In genomic region chr2:36362291-36362690, GRCh38 we compare ENCODE assay signal across 14 cellular contexts. TPM values are rescaled to one million over a fixed set of nuclear protein-coding genes. Genes with fewer than 3 reads are reported as not detected.
A peak's percentile ranks its signal among the peaks of the same experiment; 100 is the strongest.
DNase-seq lines count a peak whose midpoint lies in the region; ATAC-seq, FAIRE-seq and TF ChIP-seq lines count a peak whose summit lies in the region.
"Had no signal": no experiment of that assay in that cellular context is flagged by ENCODE, and none has a peak within 500 bp of the region (broad histone marks: within the 10 kb centered on the region; RNA-seq: fewer than 3 reads in every experiment).

No MANE protein-coding gene starts in this region.

- no peak overlapping the region for H2AFZ ChIP-seq in HepG2 (ENCODE audit: low read length)
- H2AFZ ChIP-seq in hepatocyte = no peak overlapping the region

- no peaks in the 10 kb centered on the region for H3K36me3 ChIP-seq in HepG2 (replicated peaks in 1 of 2; ENCODE audit: control insufficient read depth in 1 of 2, insufficient read depth in 2 of 2, low read length in 2 of 2)
- no peaks in the 10 kb centered on the region for H3K36me3 ChIP-seq in right lobe of liver
- peaks cover 10% of the 10 kb centered on the region for H3K36me3 ChIP-seq in brain microvascular endothelial cell (replicated peaks)
- no peaks in the 10 kb centered on the region for H3K36me3 ChIP-seq in hepatocyte (replicated peaks; ENCODE audit: insufficient read depth, low read depth)
- H3K36me3 ChIP-seq: SJCRH30 had no signal

- H3K9ac ChIP-seq in HepG2 (ENCODE audit: insufficient read depth, low read depth, low read length) = no peak overlapping the region; the same call in 1 of the 2 replicates

- H3K4me1 ChIP-seq in HepG2 (ENCODE audit: insufficient read depth, low read length) (peaks cover 80% of the 10 kb centered on the region), right lobe of liver (peaks cover 0 to 3% (median 0%) of the 10 kb centered on the region in 4 donors), hepatocyte (ENCODE audit: insufficient read depth) (peaks cover 23% of the 10 kb centered on the region)

- H3K36me3 Mint-ChIP-seq in activated CD8-positive, alpha-beta T cell treated with anti-CD3 and anti-CD28 coated beads for 36 hours (ENCODE audit: low read depth) = no peaks in the 10 kb centered on the region

- no TSS peak for BruUV-seq in HepG2 (replicated peaks; lab: Mats Ljungman, UMichigan)

- no peak for FAIRE-seq in HepG2 (lab: Jason Lieb, UNC)

- ATAC-seq in HepG2 (no peak), right lobe of liver (no peak)
- ATAC-seq in activated CD8-positive, alpha-beta T cell treated with anti-CD3 and anti-CD28 coated beads for 36 hours = no peak
- ATAC-seq: activated T-helper 17 cell treated with anti-CD3 and anti-CD28 coated beads, Interleukin-2, amount 50 U/mL, for 72 hours had no signal

- no peak for TF ChIP-seq RAD21 in HepG2 (CRISPR knock-in tag; IDR thresholded peaks at IDR 0.05)

- WGBS in HepG2 (ENCODE audit: low lambda C conversion rate) = 76% methylated on average over 3 of the region's 3 CpGs
- 73% methylated on average over 3 of the region's 3 CpGs for WGBS in right lobe of liver (ENCODE audit: insufficient coverage, low coverage, low lambda C conversion rate, missing lambda C conversion rate)
- WGBS in hepatocyte (ENCODE audit: low lambda C conversion rate, missing lambda C conversion rate) = 56% methylated on average over 3 of the region's 3 CpGs

- peak overlapping the region; percentile 1; the same call in 1 of the 2 replicates for H3K4me2 ChIP-seq in HepG2 (ENCODE audit: low read depth, low read length)
- no peak overlapping the region for H3K4me2 ChIP-seq in hepatocyte

- no peaks in the 10 kb centered on the region for H3K9me3 ChIP-seq in HepG2 (ENCODE audit: low read length)
- H3K9me3 ChIP-seq in right lobe of liver = no peaks in the 10 kb centered on the region
- H3K9me3 ChIP-seq in hepatocyte (ENCODE audit: low read depth) = no peaks in the 10 kb centered on the region
- H3K9me3 ChIP-seq: SJCRH30 had no signal

- no peak overlapping the region for H3K4me3 ChIP-seq in HepG2 (replicated peaks in 1 of 3; ENCODE audit: insufficient read depth in 1 of 3, low read depth in 2 of 3, low read length in 3 of 3)
- H3K4me3 ChIP-seq in right lobe of liver = no peak overlapping the region
- H3K4me3 ChIP-seq in brain microvascular endothelial cell (ENCODE audit: low read depth, low read length) = no peak overlapping the region
- no peak overlapping the region for H3K4me3 ChIP-seq in hepatocyte
- H3K4me3 ChIP-seq: SJCRH30 had no signal

- no peaks in the 10 kb centered on the region for H3K9me3 Mint-ChIP-seq in activated CD8-positive, alpha-beta T cell treated with anti-CD3 and anti-CD28 coated beads for 36 hours
- H3K9me3 Mint-ChIP-seq: activated T-helper 17 cell treated with anti-CD3 and anti-CD28 coated beads, Interleukin-2, amount 50 U/mL, for 72 hours had no signal

- H3K27ac ChIP-seq in HepG2 (ENCODE audit: extremely low read length, insufficient read depth, low read length) (no peak overlapping the region), right lobe of liver (no peak overlapping the region), brain microvascular endothelial cell (peak overlapping the region; percentile 64), hepatocyte (peak overlapping the region; percentile 55)
- H3K27ac ChIP-seq: SJCRH30 had no signal

- peaks cover 19% of the 10 kb centered on the region for H3K4me1 Mint-ChIP-seq in activated CD8-positive, alpha-beta T cell treated with anti-CD3 and anti-CD28 coated beads for 36 hours (ENCODE audit: low read depth)

- H3K79me2 ChIP-seq in HepG2 (ENCODE audit: insufficient read depth, low read length) (peaks cover 100% of the 10 kb centered on the region), hepatocyte (peaks cover 94% of the 10 kb centered on the region)

- in situ Hi-C loops in HepG2 (cut with HindIII; ENCODE audit: extremely low pct_ligation_motif_present, low pct_unique_long_range_greater_than_20kb) = no loop called here
- in situ Hi-C loops in brain microvascular endothelial cell (cut with HindIII; ENCODE audit: low pct_ligation_motif_present, low sequenced_read_pairs) = no loop called here

- H4K20me1 ChIP-seq in HepG2 (ENCODE audit: insufficient read depth, low read length) (peaks cover 80% of the 10 kb centered on the region), hepatocyte (ENCODE audit: insufficient read depth, poor library complexity, severe bottlenecking) (peaks cover 40% of the 10 kb centered on the region)

- no peaks in the 10 kb centered on the region for H3K9me2 ChIP-seq in hepatocyte (replicated peaks; ENCODE audit: insufficient read depth)

- H3K27ac Mint-ChIP-seq in activated CD8-positive, alpha-beta T cell treated with anti-CD3 and anti-CD28 coated beads for 36 hours = no peak overlapping the region
- H3K27ac Mint-ChIP-seq: activated T-helper 17 cell treated with anti-CD3 and anti-CD28 coated beads, Interleukin-2, amount 50 U/mL, for 72 hours had no signal

- H3K27me3 Mint-ChIP-seq in activated CD8-positive, alpha-beta T cell treated with anti-CD3 and anti-CD28 coated beads for 36 hours = peaks cover 44% of the 10 kb centered on the region

- no peak overlapping the region for H3K4me3 Mint-ChIP-seq in activated CD8-positive, alpha-beta T cell treated with anti-CD3 and anti-CD28 coated beads for 36 hours
- H3K4me3 Mint-ChIP-seq: activated T-helper 17 cell treated with anti-CD3 and anti-CD28 coated beads, Interleukin-2, amount 50 U/mL, for 72 hours had no signal

- DNase-seq in HepG2 (ENCODE audit: low spot score) = no peak
- DNase-seq in right lobe of liver = no peak
- DNase-seq in brain microvascular endothelial cell = peak; percentile 62
- DNase-seq in hepatocyte (ENCODE audit: low spot score) = no peak
- no peak for DNase-seq in stimulated activated naive CD4-positive, alpha-beta T cell treated with Interleukin-2 at 50 U/mL for 16 hours (lab: John Stamatoyannopoulos, UW)
- no peak for DNase-seq in DMS 273 treated with DMSO at 0.1 percent for 48 hours (lab: John Stamatoyannopoulos, UW)
- no peak for DNase-seq in activated CD8-positive, alpha-beta T cell treated with anti-CD3 and anti-CD28 coated beads for 36 hours
- DNase-seq in activated T-cell treated with anti-CD3 and anti-CD28 coated beads, Interleukin-2, amount 50 U/mL, for 48 hours = no peak
- DNase-seq: DMS79 treated with DMSO at 0.1 percent for 48 hours, hippocampal formation, midbrain, NCI-H524, SJCRH30 had no signal

- intact Hi-C loops in HepG2 (cut with micrococcal nuclease; ENCODE audit: unreplicated experiment) = no loop called here
- intact Hi-C loops in right lobe of liver (cut with DNase I) = no loop called here
- intact Hi-C loops in activated CD8-positive, alpha-beta T cell treated with anti-CD3 and anti-CD28 coated beads for 36 hours (cut with micrococcal nuclease) = no loop called here

- CTCF ChIA-PET in HepG2 (lab: Yijun Ruan, JAX; ENCODE audit: low intra/inter-chr PET ratio, low total read pairs) = no interaction called here
- CTCF ChIA-PET in activated CD8-positive, alpha-beta T cell treated with anti-CD3 and anti-CD28 coated beads for 36 hours (lab: Charles Lee) = interaction anchor here (1.2 to 1.5 kb wide), 2 partner anchors 9 to 12 kb away, joined by 3 read pairs; no protein-coding TSS in a partner anchor

- TF ChIP-seq CTCF in HepG2 (CRISPR knock-in tag; IDR thresholded peaks at IDR 0.05) (no peak), right lobe of liver (IDR thresholded peaks at IDR 0.05) (no peak), brain microvascular endothelial cell (IDR thresholded peaks at IDR 0.05; ENCODE audit: low read depth, low read length, missing control alignments) (no peak), hepatocyte (IDR thresholded peaks at IDR 0.05; ENCODE audit: poor library complexity) (no peak)
- no peak for TF ChIP-seq CTCF in activated CD8-positive, alpha-beta T cell treated with anti-CD3 and anti-CD28 coated beads for 36 hours (IDR thresholded peaks at IDR 0.05)

- no peaks in the 10 kb centered on the region; a peak in 1 of 5 replicates for H3K27me3 ChIP-seq in HepG2 (ENCODE audit: control insufficient read depth in 1 of 2, insufficient read depth in 2 of 2, low read length in 2 of 2)
- no peaks in the 10 kb centered on the region for H3K27me3 ChIP-seq in right lobe of liver
- H3K27me3 ChIP-seq in brain microvascular endothelial cell (replicated peaks) = no peaks in the 10 kb centered on the region
- no peaks in the 10 kb centered on the region for H3K27me3 ChIP-seq in hepatocyte
- H3K27me3 ChIP-seq: SJCRH30 had no signal

- POLR2A ChIA-PET in HepG2 (lab: Yijun Ruan, JAX) = no interaction called here
- POLR2A ChIA-PET in activated CD8-positive, alpha-beta T cell treated with anti-CD3 and anti-CD28 coated beads for 36 hours (lab: Charles Lee) = no interaction called here

- TF ChIP-seq POLR2A in HepG2 (IDR thresholded peaks at IDR 0.05; ENCODE audit: insufficient read depth in 1 of 2, low read depth in 2 of 2, low read length in 2 of 2) (no peak), right lobe of liver (IDR thresholded peaks at IDR 0.05) (no peak)

- TF ChIP-seq EP300 in HepG2 (IDR thresholded peaks at IDR 0.05; ENCODE audit: low read depth in 2 of 2, low read length in 2 of 2) (no peak), HepG2 (CRISPR knock-in tag; IDR thresholded peaks at IDR 0.05; ENCODE audit: borderline replicate concordance) (no peak)

RNA-seq across cellular contexts. Expression of gene CRIM1, which starts 6.7 kb away (rescaled TPM):
- total RNA-seq in HepG2 (2016; rRNA removed; fragmentation: Illumina TruSeq; extraction: Trizol) (21.5 and 39.1 TPM in 2 replicates), right lobe of liver (10 to 100 TPM in 4 of 6 experiments, 1 to 10 TPM in 2; 4.2 to 30.5 (median 16.7) TPM), hepatocyte (40.8 and 49.0 TPM in 2 replicates)
- total RNA-seq in HepG2 (2016; cell fraction: cytosol; rRNA removed; fragmentation: Illumina TruSeq; extraction: Trizol; ENCODE audit: low read depth) = 87.0 and 95.7 TPM in 2 replicates
- total RNA-seq in HepG2 (2016; cell fraction: insoluble cytoplasmic fraction; rRNA removed; fragmentation: Illumina TruSeq; extraction: Trizol) = 19.5 and 37.7 TPM in 2 replicates
- 21.6 and 24.0 TPM in 2 replicates for total RNA-seq in HepG2 (2016; cell fraction: membrane; rRNA removed; fragmentation: Illumina TruSeq; extraction: Trizol)
- total RNA-seq in HepG2 (2016; cell fraction: nucleus; rRNA removed; fragmentation: Illumina TruSeq; extraction: Trizol) = 70.5 and 71.4 TPM in 2 replicates
- polyA plus RNA-seq in HepG2 (2011; rRNA removed) (61.6 and 69.9 TPM in 2 replicates), hepatocyte (19.1 and 23.0 TPM in 2 replicates)
- polyA plus RNA-seq in HepG2 (2011; cell fraction: cytosol; rRNA removed) = 47.0 and 57.8 TPM in 2 replicates
- polyA plus RNA-seq in HepG2 (2011; cell fraction: nucleus; rRNA removed) = 59.9 and 71.8 TPM in 2 replicates
- 47.6 and 59.6 TPM in 2 replicates for polyA plus RNA-seq in HepG2 (2012)
- 1.1 and 2.4 TPM in 2 replicates for polyA plus RNA-seq in HepG2 (2016; cell fraction: cytosol; fragmentation: Illumina TruSeq; extraction: Trizol; ENCODE audit: low read depth)
- 14.9 and 16.1 TPM in 2 replicates for polyA plus RNA-seq in HepG2 (2016; cell fraction: insoluble cytoplasmic fraction; fragmentation: Illumina TruSeq; extraction: Trizol; ENCODE audit: low read depth)
- polyA plus RNA-seq in HepG2 (2016; cell fraction: membrane; fragmentation: Illumina TruSeq; extraction: Trizol; ENCODE audit: low read depth) = 3.8 and 5.1 TPM in 2 replicates
- polyA plus RNA-seq in HepG2 (2016; cell fraction: nucleus; fragmentation: Illumina TruSeq; extraction: Trizol; ENCODE audit: insufficient read depth, low read depth) = 36.1 and 38.6 TPM in 2 replicates
- 452 and 516 TPM in 2 replicates for polyA minus RNA-seq in HepG2 (2011; rRNA and poly(A)+ RNA removed; ENCODE audit: low replicate concordance)
- 226 and 235 TPM in 2 replicates for polyA minus RNA-seq in HepG2 (2011; cell fraction: cytosol; rRNA and poly(A)+ RNA removed)
- polyA minus RNA-seq in HepG2 (2011; cell fraction: nucleus; rRNA and poly(A)+ RNA removed) = 306 and 348 TPM in 2 replicates
- 10 to 100 TPM; 14.4 to 15.9 TPM for total RNA-seq in activated CD8-positive, alpha-beta T cell treated with anti-CD3 and anti-CD28 coated beads for 36 hours

Comparison
In these comparisons a context has a peak if more than half of its experiments do, and no peak if none do; other contexts are left out.
1. H3K27ac ChIP-seq: peak in brain microvascular endothelial cell (single experiment) and hepatocyte (single experiment); none in HepG2 (single experiment) and right lobe of liver (0 of 3).